In genomic region chr13:98318263-98318878, GRCh38 we compare ENCODE assay signal across 28 cellular contexts.
"Had no signal": no experiment of that assay in that cellular context is flagged by ENCODE, and none has a peak within 500 bp of the region (broad histone marks: within the 10 kb centered on the region; RNA-seq: fewer than 3 reads in every experiment).

No MANE protein-coding gene starts in this region.

- DNase-seq: dorsolateral prefrontal cortex; effector CD4-positive, alpha-beta T cell; foreskin keratinocyte; heart right ventricle; hippocampal formation; left cardiac atrium; left ventricle myocardium inferior; lower lobe of right lung; natural killer cell; pancreas; stimulated activated CD4-positive, alpha-beta T cell treated with anti-CD3 and anti-CD28 coated beads, Interleukin-12 subunit alpha, Interleukin-12 subunit beta, amount 100 ng/mL, for 4 hours; stimulated activated CD4-positive, alpha-beta T cell treated with anti-CD3 and anti-CD28 coated beads, Interleukin-1b, Interleukin-23, amount 100 ng/mL, for 48 hours; stimulated activated CD4-positive, alpha-beta T cell treated with anti-CD3 and anti-CD28 coated beads, Interleukin-4, amount 100 ng/mL, for 1 hour; stimulated activated naive CD4-positive, alpha-beta T cell treated with Interleukin-2 at 50 U/mL for 16 hours; stomach; thyroid gland; trophoblast cell had no signal

- H3K4me1 Mint-ChIP-seq: natural killer cell; stimulated activated effector memory CD8-positive, alpha-beta T cell treated with anti-CD3 and anti-CD28 coated beads, Interleukin-12 subunit alpha, Interleukin-12 subunit beta, amount 100 ng/mL, for 72 hours had no signal

- ATAC-seq: foreskin keratinocyte; gastroesophageal sphincter; heart right ventricle; left cardiac atrium; lower lobe of right lung; natural killer cell; pancreas; sciatic nerve; stimulated activated effector memory CD8-positive, alpha-beta T cell treated with anti-CD3 and anti-CD28 coated beads, Interleukin-12 subunit alpha, Interleukin-12 subunit beta, amount 100 ng/mL, for 72 hours had no signal

- H3K27me3 ChIP-seq: esophagus muscularis mucosa, foreskin keratinocyte, gastroesophageal sphincter, heart right ventricle, neutrophil, pancreas, stomach, thyroid gland, vagina had no signal

- H3K4me2 ChIP-seq: smooth muscle cell had no signal

- FAIRE-seq: colon, islet of Langerhans, pancreas had no signal

- H3K36me3 ChIP-seq: esophagus muscularis mucosa, gastroesophageal sphincter, heart right ventricle, left ventricle myocardium inferior, lower lobe of right lung, neutrophil, pancreas, stomach, thyroid gland, vagina had no signal

- H3K36me3 Mint-ChIP-seq: natural killer cell; stimulated activated effector memory CD8-positive, alpha-beta T cell treated with anti-CD3 and anti-CD28 coated beads, Interleukin-12 subunit alpha, Interleukin-12 subunit beta, amount 100 ng/mL, for 72 hours had no signal

- H3K4me3 Mint-ChIP-seq: natural killer cell; neural crest cell; stimulated activated effector memory CD8-positive, alpha-beta T cell treated with anti-CD3 and anti-CD28 coated beads, Interleukin-12 subunit alpha, Interleukin-12 subunit beta, amount 100 ng/mL, for 72 hours had no signal

- H3K27ac Mint-ChIP-seq: natural killer cell; stimulated activated effector memory CD8-positive, alpha-beta T cell treated with anti-CD3 and anti-CD28 coated beads, Interleukin-12 subunit alpha, Interleukin-12 subunit beta, amount 100 ng/mL, for 72 hours had no signal

- H3K9me3 Mint-ChIP-seq: natural killer cell; neural crest cell; stimulated activated effector memory CD8-positive, alpha-beta T cell treated with anti-CD3 and anti-CD28 coated beads, Interleukin-12 subunit alpha, Interleukin-12 subunit beta, amount 100 ng/mL, for 72 hours had no signal

- H3K4me3 ChIP-seq: dorsolateral prefrontal cortex, esophagus muscularis mucosa, gastroesophageal sphincter, heart right ventricle, left ventricle myocardium inferior, lower lobe of right lung, pancreas, smooth muscle cell, stomach, thyroid gland, vagina had no signal

- H3K9me3 ChIP-seq: esophagus muscularis mucosa, gastroesophageal sphincter, heart right ventricle, left ventricle myocardium inferior, lower lobe of right lung, neutrophil, pancreas, stomach, thyroid gland, vagina had no signal

- H3K27ac ChIP-seq: epithelial cell of prostate, esophagus muscularis mucosa, foreskin keratinocyte, gastroesophageal sphincter, heart right ventricle, left ventricle myocardium inferior, lower lobe of right lung, neutrophil, pancreas, stomach, thyroid gland, vagina had no signal

- H3K4me1 ChIP-seq: foreskin keratinocyte, gastroesophageal sphincter, vagina had no signal
